ENCODE assay signal across 3 cellular contexts in genomic region chr13:22966753-22967152, GRCh38.
DNase-seq lines count a peak whose midpoint lies in the region; TF ChIP-seq lines count a peak whose summit lies in the region.
"Not testable (repeated sequence)": the region's sequence is repeated elsewhere in the genome, so short reads cannot be mapped to it uniquely, and the experiment has no call there.

No MANE protein-coding gene starts in this region.

- H3K4me1 ChIP-seq in esophagus muscularis mucosa, result not testable (repeated sequence)

- not testable (repeated sequence) for H3K9me3 Mint-ChIP-seq in osteocyte (ENCODE audit: unreplicated experiment)

- not testable (repeated sequence) for H3K36me3 Mint-ChIP-seq in osteocyte (ENCODE audit: unreplicated experiment)

- H3K9me3 ChIP-seq in esophagus muscularis mucosa, result not testable (repeated sequence)

- not testable (repeated sequence) for H3K4me3 ChIP-seq in esophagus muscularis mucosa

- not testable (repeated sequence) for H3K27ac ChIP-seq in esophagus muscularis mucosa (replicated peaks in 1 of 4)

- not testable (repeated sequence) for H3K27me3 Mint-ChIP-seq in osteocyte (ENCODE audit: unreplicated experiment)

- H3K4me3 Mint-ChIP-seq in osteocyte (ENCODE audit: unreplicated experiment), result not testable (repeated sequence)

- 83% methylated on average over 10 of the region's 13 CpGs for WGBS in esophagus muscularis mucosa

- H3K27ac Mint-ChIP-seq in osteocyte (ENCODE audit: unreplicated experiment), result not testable (repeated sequence)

- not testable (repeated sequence) for H3K36me3 ChIP-seq in esophagus muscularis mucosa

- not testable (repeated sequence) for H3K4me1 Mint-ChIP-seq in osteocyte (ENCODE audit: unreplicated experiment)

- intact Hi-C loops in esophagus muscularis mucosa (cut with DNase I), result not testable (repeated sequence)

- TF ChIP-seq EP300 in esophagus muscularis mucosa (IDR thresholded peaks at IDR 0.05), result not testable (repeated sequence)

- TF ChIP-seq CTCF in esophagus muscularis mucosa (IDR thresholded peaks at IDR 0.05); osteocyte (IDR thresholded peaks at IDR 0.05): not testable (repeated sequence)

- TF ChIP-seq POLR2A in esophagus muscularis mucosa (IDR thresholded peaks at IDR 0.05; ENCODE audit: low read depth), result not testable (repeated sequence)

- DNase-seq in esophagus muscularis mucosa (ENCODE audit: extremely low spot score) (peak; percentile 19), iPS-NIHi11 (ENCODE audit: low spot score) (peak; percentile 1), osteocyte (ENCODE audit: extremely low spot score, unreplicated experiment) (peak; percentile 77)

- H3K27me3 ChIP-seq in esophagus muscularis mucosa, result not testable (repeated sequence)

Comparison
In these comparisons a context has a peak if more than half of its experiments do, and no peak if none do; other contexts are left out.
1. DNase-seq: peak in every context shown above with its lines; median percentile 77 in osteocyte; 19 in esophagus muscularis mucosa; 1 in iPS-NIHi11.